ENCODE assay signal across 16 cellular contexts in the genomic region with DNA sequence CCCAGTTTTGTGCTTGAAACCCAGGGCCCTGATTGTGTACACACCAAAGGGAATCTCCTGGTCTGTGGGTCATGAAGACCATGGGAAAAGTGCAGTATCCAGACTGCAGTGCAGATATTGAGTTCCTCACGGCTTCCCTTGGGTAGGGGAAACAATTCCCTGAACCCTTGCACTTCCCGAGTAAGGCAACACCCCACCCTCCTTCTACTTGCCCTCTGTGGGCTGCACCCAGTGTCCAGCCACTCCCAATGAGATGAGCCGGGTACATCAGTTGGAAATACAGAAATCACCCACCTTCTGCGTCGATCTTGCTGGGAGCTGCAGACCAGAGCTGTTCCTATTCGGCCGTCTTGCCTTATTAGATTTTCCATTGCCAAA.
DNase-seq lines count a peak whose midpoint lies in the region; ATAC-seq, FAIRE-seq and TF ChIP-seq lines count a peak whose summit lies in the region.
"Had no signal": no experiment of that assay in that cellular context is flagged by ENCODE, and none has a peak within 500 bp of the region (broad histone marks: within the 10 kb centered on the region; RNA-seq: fewer than 3 reads in every experiment).

No MANE protein-coding gene starts in this region.

- no peak for DNase-seq in GM23338 (ENCODE audit: low spot score)
- DNase-seq in bronchial epithelial cell (ENCODE audit: low read depth) = no peak
- no peak for DNase-seq in dermis blood vessel endothelial cell
- DNase-seq: cortex of kidney; glutamatergic neuron; GOT3; KG1; left ventricle myocardium inferior; NCI-H1694; stimulated activated naive B cell treated with anti-CD40 and anti-IgM and Interleukin-4, amounts not matched to agents 10 μg/mL and 1 μg/mL and 100 μg/mL, for 72 hours had no signal

- peak overlapping the region; percentile 10; the same call in 1 of the 2 replicates for H3K9ac ChIP-seq in KMS-11

- H2AFZ ChIP-seq in GM23338 (no peak overlapping the region), KMS-11 (ENCODE audit: low read depth) (peak overlapping the region; percentile 4; the same call in 1 of the 2 replicates)

- peaks cover 13% of the 10 kb centered on the region; the same call in 1 of the 2 replicates for H3K4me1 ChIP-seq in GM23338 (ENCODE audit: insufficient read depth)
- H3K4me1 ChIP-seq in KMS-11 (ENCODE audit: low read depth, poor library complexity, severe bottlenecking) = peaks cover 61% of the 10 kb centered on the region
- peaks cover 11% of the 10 kb centered on the region for H3K4me1 ChIP-seq in mesodermal cell (ENCODE audit: control insufficient read depth, insufficient read depth, low read length, poor library complexity, severe bottlenecking)
- H3K4me1 ChIP-seq: vagina had no signal

- H3K27me3 ChIP-seq in GM23338 (ENCODE audit: insufficient read depth) = no peaks in the 10 kb centered on the region
- H3K27me3 ChIP-seq in KMS-11 (ENCODE audit: insufficient read depth, low read depth) = no peaks in the 10 kb centered on the region
- no peaks in the 10 kb centered on the region for H3K27me3 ChIP-seq in bronchial epithelial cell (ENCODE audit: control insufficient read depth, insufficient read depth, low read length)
- H3K27me3 ChIP-seq: vagina had no signal

- H3K4me3 ChIP-seq in GM23338 (no peak overlapping the region), KMS-11 (IDR thresholded peaks at IDR 0.05; ENCODE audit: insufficient read depth, low read depth, low read length) (no peak overlapping the region), bronchial epithelial cell (ENCODE audit: low read depth, low read length) (no peak overlapping the region), mesodermal cell (ENCODE audit: extremely low read depth, insufficient read depth, low read length, poor library complexity, severe bottlenecking) (no peak overlapping the region)
- H3K4me3 ChIP-seq: left ventricle myocardium inferior, vagina had no signal

- H3F3A ChIP-seq in GM23338 (replicated peaks; ENCODE audit: low read depth) = no peaks in the 10 kb centered on the region

- peak overlapping the region; percentile 73; the same call in 1 of the 2 replicates for H3K27ac Mint-ChIP-seq in GM23338
- H3K27ac Mint-ChIP-seq: CD4-positive, CD25-positive, alpha-beta regulatory T cell; stimulated activated naive B cell treated with anti-CD40 and anti-IgM and Interleukin-4, amounts not matched to agents 10 μg/mL and 1 μg/mL and 100 μg/mL, for 72 hours had no signal

- ATAC-seq in GM23338 = no peak
- no peak for ATAC-seq in GM21619 (IDR thresholded peaks at IDR 0.05; ENCODE audit: unreplicated experiment)
- ATAC-seq in HG03097 (IDR thresholded peaks at IDR 0.05; ENCODE audit: low FRiP score, unreplicated experiment) = no peak
- ATAC-seq: stimulated activated naive B cell treated with anti-CD40 and anti-IgM and Interleukin-4, amounts not matched to agents 10 μg/mL and 1 μg/mL and 100 μg/mL, for 72 hours had no signal

- H3K4me3 Mint-ChIP-seq in GM23338 = no peak overlapping the region
- H3K4me3 Mint-ChIP-seq: stimulated activated naive B cell treated with anti-CD40 and anti-IgM and Interleukin-4, amounts not matched to agents 10 μg/mL and 1 μg/mL and 100 μg/mL, for 72 hours had no signal

- H3K36me3 Mint-ChIP-seq in GM23338 (ENCODE audit: low read depth) = peaks cover 22% of the 10 kb centered on the region

- no peaks in the 10 kb centered on the region; the same call in 1 of the 2 replicates for H3K79me2 ChIP-seq in GM23338 (replicated peaks; ENCODE audit: insufficient read depth)
- H3K79me2 ChIP-seq in KMS-11 (ENCODE audit: insufficient read depth, low read depth) = no peaks in the 10 kb centered on the region

- peaks cover 16% of the 10 kb centered on the region for H3K4me1 Mint-ChIP-seq in GM23338

- no peaks in the 10 kb centered on the region for H3K9me3 ChIP-seq in mesodermal cell (ENCODE audit: control insufficient read depth, low read length)
- H3K9me3 ChIP-seq: left ventricle myocardium inferior, vagina had no signal

- H3K27ac ChIP-seq in GM23338 (ENCODE audit: low read depth) (no peak overlapping the region), KMS-11 (peak overlapping the region; percentile 37; the same call in 1 of the 2 replicates), mesodermal cell (ENCODE audit: low read depth, low read length, severe bottlenecking) (peak overlapping the region; percentile 66)
- H3K27ac ChIP-seq: left ventricle myocardium inferior, vagina had no signal

- H3K9me2 ChIP-seq in GM23338 (ENCODE audit: insufficient read depth) = no peaks in the 10 kb centered on the region

- peaks cover 4% of the 10 kb centered on the region for H3K27me3 Mint-ChIP-seq in GM23338 (ENCODE audit: insufficient read depth, low read depth, poor library complexity)
- H3K27me3 Mint-ChIP-seq: CD4-positive, CD25-positive, alpha-beta regulatory T cell; stimulated activated naive B cell treated with anti-CD40 and anti-IgM and Interleukin-4, amounts not matched to agents 10 μg/mL and 1 μg/mL and 100 μg/mL, for 72 hours had no signal

- WGBS in mesodermal cell (ENCODE audit: insufficient coverage in 2 of 2), 2 experiments = 93 to 94% methylated on average over 6 to 7 of the region's 7 CpGs

- peaks cover 6% of the 10 kb centered on the region; the same call in 1 of the 3 replicates for H3K9me3 Mint-ChIP-seq in GM23338

- TF ChIP-seq CTCF in GM23338 (conservative IDR thresholded peaks at IDR 0.05; ENCODE audit: low read depth in 2 of 2) (no peak), KMS-11 (conservative IDR thresholded peaks at IDR 0.05; ENCODE audit: low read depth, low read length) (no peak), bronchial epithelial cell (IDR thresholded peaks at IDR 0.05; ENCODE audit: insufficient read depth, low read length, severe bottlenecking) (no peak)

- H3K4me2 ChIP-seq in GM23338 = no peak overlapping the region
- H3K4me2 ChIP-seq in KMS-11 = peak overlapping the region; percentile 63

- FAIRE-seq in bronchial epithelial cell (lab: Jason Lieb, UNC) = peak; percentile 55

- H3K36me3 ChIP-seq in GM23338 (ENCODE audit: insufficient read depth) (no peaks in the 10 kb centered on the region), KMS-11 (ENCODE audit: insufficient read depth) (no peaks in the 10 kb centered on the region), bronchial epithelial cell (ENCODE audit: control insufficient read depth, insufficient read depth, low read length) (no peaks in the 10 kb centered on the region), mesodermal cell (ENCODE audit: control insufficient read depth, insufficient read depth, low read length) (peaks cover 6% of the 10 kb centered on the region)
- H3K36me3 ChIP-seq: vagina had no signal

- no peaks in the 10 kb centered on the region for H4K20me1 ChIP-seq in GM23338 (replicated peaks; ENCODE audit: insufficient read depth)
- H4K20me1 ChIP-seq in KMS-11 (ENCODE audit: insufficient read depth) = no peaks in the 10 kb centered on the region

TF ChIP-seq in GM23338, 12 proteins besides CTCF, POLR2A, EP300 and RAD21 (continues in another document):
- TF ChIP-seq STAT1 (IDR thresholded peaks at IDR 0.05; ENCODE audit: unreplicated experiment) = no peak
- no peak for TF ChIP-seq CREB1 (CRISPR knock-in tag; IDR thresholded peaks at IDR 0.05; ENCODE audit: low read depth)
- no peak for TF ChIP-seq ETS1 (IDR thresholded peaks at IDR 0.05)
- no peak for TF ChIP-seq JUNB (IDR thresholded peaks at IDR 0.05; ENCODE audit: unreplicated experiment)
